9 cellular contexts compared by ENCODE assay signal in the genomic region with DNA sequence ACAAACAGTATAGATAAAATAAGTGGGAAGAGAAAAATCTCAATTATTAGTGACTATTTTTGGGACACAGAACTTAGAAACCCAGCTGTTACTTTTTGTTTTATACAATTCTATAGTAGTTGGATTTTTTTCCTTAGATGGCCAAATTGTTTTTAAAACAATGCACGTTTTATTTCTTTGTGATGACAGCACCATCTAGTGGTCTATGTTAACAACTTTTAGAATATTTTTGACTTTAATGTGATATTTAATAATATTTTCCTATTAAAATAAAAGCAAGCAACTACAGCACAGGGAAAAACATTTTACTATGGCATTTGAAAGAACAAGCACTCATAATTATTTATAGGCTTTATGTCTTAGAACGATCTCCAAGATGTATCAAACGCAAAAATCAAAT. TPM values are rescaled to one million over a fixed set of nuclear protein-coding genes. Genes with fewer than 3 reads are reported as not detected.
DNase-seq lines count a peak whose midpoint lies in the region; ATAC-seq and TF ChIP-seq lines count a peak whose summit lies in the region.
"Had no signal": no experiment of that assay in that cellular context is flagged by ENCODE, and none has a peak within 500 bp of the region (broad histone marks: within the 10 kb centered on the region; RNA-seq: fewer than 3 reads in every experiment).

No MANE protein-coding gene starts in this region.

- DNase-seq in COLO829 (ENCODE audit: low spot score) (peak; percentile 44), HuH-7.5 (ENCODE audit: low spot score) (peak; percentile 10), astrocyte of the hippocampus (ENCODE audit: low read depth, low spot score) (peak; percentile 31), lower lobe of right lung (no peak), amniotic stem cell (lab: John Stamatoyannopoulos, UW) (no peak), MG63 (no peak)
- no peak for DNase-seq in activated T-helper 2 cell treated with anti-CD3 and anti-CD28 coated beads, Interferon-gamma antibody, Interleukin-2, Interleukin-4, amounts not matched to agents 10 μg/mL and 5 μg/mL and 100 μg/mL, durations not matched to agents 14 hours and 24 hours and 36 hours (ENCODE audit: low spot score)

- no peaks in the 10 kb centered on the region for H3K9me3 Mint-ChIP-seq in activated T-helper 2 cell treated with anti-CD3 and anti-CD28 coated beads, Interferon-gamma antibody, Interleukin-2, Interleukin-4, amounts not matched to agents 10 μg/mL and 5 μg/mL and 100 μg/mL, durations not matched to agents 14 hours and 24 hours and 36 hours

- no peak overlapping the region for H3K27ac Mint-ChIP-seq in activated T-helper 2 cell treated with anti-CD3 and anti-CD28 coated beads, Interferon-gamma antibody, Interleukin-2, Interleukin-4, amounts not matched to agents 10 μg/mL and 5 μg/mL and 100 μg/mL, durations not matched to agents 14 hours and 24 hours and 36 hours
- H3K27ac Mint-ChIP-seq: T-helper 1 cell treated with Interleukin-12 subunit alpha and Interleukin-12 subunit beta and Interleukin-4 antibody, amounts not matched to agents 30 μg/mL and 1 μg/mL, for 36 hours had no signal

- H3K27me3 ChIP-seq in lower lobe of right lung (ENCODE audit: low read depth) (no peaks in the 10 kb centered on the region), MG63 (no peaks in the 10 kb centered on the region)

- no peaks in the 10 kb centered on the region for H3K27me3 Mint-ChIP-seq in activated T-helper 2 cell treated with anti-CD3 and anti-CD28 coated beads, Interferon-gamma antibody, Interleukin-2, Interleukin-4, amounts not matched to agents 10 μg/mL and 5 μg/mL and 100 μg/mL, durations not matched to agents 14 hours and 24 hours and 36 hours (ENCODE audit: low read depth)

- TF ChIP-seq CTCF in lower lobe of right lung (IDR thresholded peaks at IDR 0.05): peak; percentile 28

- intact Hi-C loops in lower lobe of right lung (cut with DNase I): no loop called here
- intact Hi-C loops in activated T-helper 2 cell treated with anti-CD3 and anti-CD28 coated beads, Interferon-gamma antibody, Interleukin-2, Interleukin-4, amounts not matched to agents 10 μg/mL and 5 μg/mL and 100 μg/mL, durations not matched to agents 14 hours and 24 hours and 36 hours (cut with micrococcal nuclease): no loop called here

- H3K36me3 ChIP-seq in lower lobe of right lung: no peaks in the 10 kb centered on the region
- no peaks in the 10 kb centered on the region for H3K36me3 ChIP-seq in MG63

- H3K4me3 ChIP-seq in lower lobe of right lung (no peak overlapping the region), MG63 (no peak overlapping the region)

- H3K9me3 ChIP-seq in lower lobe of right lung (no peaks in the 10 kb centered on the region), MG63 (no peaks in the 10 kb centered on the region)

- no peaks in the 10 kb centered on the region for H3K4me1 ChIP-seq in lower lobe of right lung

- no peak overlapping the region for H3K27ac ChIP-seq in lower lobe of right lung

- no peaks in the 10 kb centered on the region for H3K4me1 Mint-ChIP-seq in activated T-helper 2 cell treated with anti-CD3 and anti-CD28 coated beads, Interferon-gamma antibody, Interleukin-2, Interleukin-4, amounts not matched to agents 10 μg/mL and 5 μg/mL and 100 μg/mL, durations not matched to agents 14 hours and 24 hours and 36 hours (ENCODE audit: low read depth)

- no peak overlapping the region for H3K4me3 Mint-ChIP-seq in activated T-helper 2 cell treated with anti-CD3 and anti-CD28 coated beads, Interferon-gamma antibody, Interleukin-2, Interleukin-4, amounts not matched to agents 10 μg/mL and 5 μg/mL and 100 μg/mL, durations not matched to agents 14 hours and 24 hours and 36 hours (ENCODE audit: low read depth)
- H3K4me3 Mint-ChIP-seq: T-helper 1 cell treated with Interleukin-12 subunit alpha and Interleukin-12 subunit beta and Interleukin-4 antibody, amounts not matched to agents 30 μg/mL and 1 μg/mL, for 36 hours had no signal

- ATAC-seq in lower lobe of right lung: no peak
- ATAC-seq in HG03460 (IDR thresholded peaks at IDR 0.05; ENCODE audit: unreplicated experiment): no peak

- H3K36me3 Mint-ChIP-seq in activated T-helper 2 cell treated with anti-CD3 and anti-CD28 coated beads, Interferon-gamma antibody, Interleukin-2, Interleukin-4, amounts not matched to agents 10 μg/mL and 5 μg/mL and 100 μg/mL, durations not matched to agents 14 hours and 24 hours and 36 hours (ENCODE audit: low read depth): no peaks in the 10 kb centered on the region

RNA-seq across cellular contexts. Expression of gene SMIM31, which starts 5.6 kb away (rescaled TPM):
- total RNA-seq in lower lobe of right lung: 0.83 TPM
- total RNA-seq in activated T-helper 2 cell treated with anti-CD3 and anti-CD28 coated beads, Interferon-gamma antibody, Interleukin-2, Interleukin-4, amounts not matched to agents 10 μg/mL and 5 μg/mL and 100 μg/mL, durations not matched to agents 14 hours and 24 hours and 36 hours: not detected in 2 replicates
- not detected in 2 replicates for total RNA-seq in MG63 (2014; rRNA removed; shearing (Covaris generic); ENCODE audit: low replicate concordance)

Comparison
In these comparisons a context has a peak if more than half of its experiments do, and no peak if none do; other contexts are left out.
1. DNase-seq: peak in COLO829 (single experiment), HuH-7.5 (single experiment) and astrocyte of the hippocampus (single experiment); none in lower lobe of right lung (single experiment), amniotic stem cell (single experiment), activated T-helper 2 cell treated with anti-CD3 and anti-CD28 coated beads, Interferon-gamma antibody, Interleukin-2, Interleukin-4, amounts not matched to agents 10 μg/mL and 5 μg/mL and 100 μg/mL, durations not matched to agents 14 hours and 24 hours and 36 hours (single experiment) and MG63 (single experiment).